ENCODE assay signal across 8 cellular contexts in genomic region chr1:206685256-206685748, GRCh38. TPM values are rescaled to one million over a fixed set of nuclear protein-coding genes. Genes with fewer than 3 reads are reported as not detected.
DNase-seq lines count a peak whose midpoint lies in the region; ATAC-seq and TF ChIP-seq lines count a peak whose summit lies in the region.

No MANE protein-coding gene starts in this region.

- H3K79me2 ChIP-seq in ACC112 (ENCODE audit: control insufficient read depth, insufficient read depth, low read length, unreplicated experiment) (peaks cover 54% of the 10 kb centered on the region), KMS-11 (ENCODE audit: insufficient read depth, low read depth) (peaks cover 23% of the 10 kb centered on the region; the same call in 1 of the 2 replicates), osteoblast (ENCODE audit: insufficient read depth, low read length) (peaks cover 49% of the 10 kb centered on the region)

- in situ Hi-C loops in KBM-7 (cut with MboI; ENCODE audit: low pct_unique_long_range_greater_than_20kb, low sequenced_read_pairs): no loop called here

- ATAC-seq in activated T-cell treated with anti-CD3 and anti-CD28 coated beads, Interleukin-2, amount 50 U/mL, for 72 hours (replicated peaks in 1 of 2): peak; percentile 60 to 61

- peaks cover 62% of the 10 kb centered on the region for H3K4me1 Mint-ChIP-seq in activated T-cell treated with anti-CD3 and anti-CD28 coated beads, Interleukin-2, amount 50 U/mL, for 72 hours (ENCODE audit: low read depth)

- no peaks in the 10 kb centered on the region for H3K36me3 ChIP-seq in ACC112 (ENCODE audit: insufficient read depth, low read length)
- H3K36me3 ChIP-seq in KMS-11 (ENCODE audit: insufficient read depth): no peaks in the 10 kb centered on the region
- H3K36me3 ChIP-seq in osteoblast (ENCODE audit: insufficient read depth, low read length): no peaks in the 10 kb centered on the region

- no peak for TF ChIP-seq CTCF in KMS-11 (conservative IDR thresholded peaks at IDR 0.05; ENCODE audit: low read depth, low read length)
- no peak for TF ChIP-seq CTCF in fibroblast of villous mesenchyme (IDR thresholded peaks at IDR 0.05; ENCODE audit: insufficient read depth, low read depth, low read length)
- no peak for TF ChIP-seq CTCF in osteoblast (IDR thresholded peaks at IDR 0.05; ENCODE audit: extremely low read depth, low read depth, low read length)

- H3K27me3 ChIP-seq in ACC112 (ENCODE audit: insufficient read depth, low read length): no peaks in the 10 kb centered on the region
- peaks cover 27% of the 10 kb centered on the region; the same call in 1 of the 2 replicates for H3K27me3 ChIP-seq in KMS-11 (ENCODE audit: insufficient read depth, low read depth)
- H3K27me3 ChIP-seq in osteoblast (ENCODE audit: insufficient read depth, low read length): peaks cover 16% of the 10 kb centered on the region

- peak overlapping the region; percentile 87 for H3K27ac Mint-ChIP-seq in activated T-cell treated with anti-CD3 and anti-CD28 coated beads, Interleukin-2, amount 50 U/mL, for 72 hours

- H3K4me3 ChIP-seq in ACC112 (ENCODE audit: low read depth, low read length): peak overlapping the region; percentile 78
- peak overlapping the region; percentile 95 for H3K4me3 ChIP-seq in KMS-11 (IDR thresholded peaks at IDR 0.05; ENCODE audit: insufficient read depth, low read depth, low read length)
- peak overlapping the region; percentile 88 for H3K4me3 ChIP-seq in fibroblast of villous mesenchyme (ENCODE audit: low read depth, low read length)
- peak overlapping the region; percentile 90 for H3K4me3 ChIP-seq in osteoblast (ENCODE audit: insufficient read depth, low read length)

- H3K4me1 ChIP-seq in ACC112 (ENCODE audit: control insufficient read depth, insufficient read depth, low read length, unreplicated experiment) (peaks cover 34% of the 10 kb centered on the region), KMS-11 (ENCODE audit: low read depth, poor library complexity, severe bottlenecking) (peaks cover 31% of the 10 kb centered on the region), osteoblast (ENCODE audit: insufficient read depth, low read length) (peaks cover 34% of the 10 kb centered on the region)

- peaks cover 0 to 7% of the 10 kb centered on the region in 2 donors for H3K36me3 Mint-ChIP-seq in activated T-cell treated with anti-CD3 and anti-CD28 coated beads, Interleukin-2, amount 50 U/mL, for 72 hours (ENCODE audit: insufficient read depth in 2 of 2)

- H3K9me3 ChIP-seq in osteoblast (ENCODE audit: low read depth, low read length): no peaks in the 10 kb centered on the region

- H2AFZ ChIP-seq in ACC112 (ENCODE audit: low read length, unreplicated experiment) (peak overlapping the region; percentile 46), KMS-11 (ENCODE audit: low read depth) (peak overlapping the region; percentile 68), osteoblast (ENCODE audit: low read length) (peak overlapping the region; percentile 60)

- H3K4me3 Mint-ChIP-seq in activated T-cell treated with anti-CD3 and anti-CD28 coated beads, Interleukin-2, amount 50 U/mL, for 72 hours: peak overlapping the region; percentile 89 to 97

- H3K27ac ChIP-seq in ACC112 (ENCODE audit: low read depth, low read length): peak overlapping the region; percentile 87
- H3K27ac ChIP-seq in KMS-11: no peak overlapping the region
- H3K27ac ChIP-seq in osteoblast (ENCODE audit: low read depth, low read length): peak overlapping the region; percentile 97

- H3K9ac ChIP-seq in KMS-11: peak overlapping the region; percentile 33; the same call in 1 of the 2 replicates

- H3K4me2 ChIP-seq in KMS-11: peak overlapping the region; percentile 74
- H3K4me2 ChIP-seq in osteoblast (ENCODE audit: insufficient read depth, low read length): peak overlapping the region; percentile 90

- peaks cover 15% of the 10 kb centered on the region for H3K27me3 Mint-ChIP-seq in activated T-cell treated with anti-CD3 and anti-CD28 coated beads, Interleukin-2, amount 50 U/mL, for 72 hours (ENCODE audit: low read depth)

- H3K9me3 Mint-ChIP-seq in activated T-cell treated with anti-CD3 and anti-CD28 coated beads, Interleukin-2, amount 50 U/mL, for 72 hours: no peaks in the 10 kb centered on the region

- H4K20me1 ChIP-seq in KMS-11 (ENCODE audit: insufficient read depth): 0 out of 2 replicates have a peak, but pooled peaks cover 3% of the 10 kb centered on the region
- peaks cover 41% of the 10 kb centered on the region for H4K20me1 ChIP-seq in osteoblast (ENCODE audit: insufficient read depth, low read length)

- DNase-seq in GM19238 (ENCODE audit: insufficient read length, low spot score) (peak; percentile 49), fibroblast of villous mesenchyme (ENCODE audit: low read depth) (no peak), osteoblast (ENCODE audit: insufficient read length, low spot score, missing footprints) (peak; percentile 94), NCI-H510A treated with DMSO at 0.1 percent for 48 hours (lab: John Stamatoyannopoulos, UW) (no peak), KBM-7 (no peak)
- DNase-seq in activated T-cell treated with anti-CD3 and anti-CD28 coated beads, Interleukin-2, amount 50 U/mL, for 72 hours: peak; percentile 65 to 67

RNA-seq across cellular contexts. Expression of gene MAPKAPK2, which starts 0.6 kb away (rescaled TPM):
- total RNA-seq in activated T-cell treated with anti-CD3 and anti-CD28 coated beads, Interleukin-2, amount 50 U/mL, for 72 hours: 100 to 1,000 TPM; 101 to 102 TPM
- total RNA-seq in fibroblast of villous mesenchyme (45.3 and 46.4 TPM in 2 replicates), osteoblast (38.0 and 40.1 TPM in 2 replicates)

RNA-seq across cellular contexts. Expression of gene DYRK3, which starts 50.0 kb away (rescaled TPM):
- 1 to 10 TPM; 5.9 to 8.7 TPM for total RNA-seq in activated T-cell treated with anti-CD3 and anti-CD28 coated beads, Interleukin-2, amount 50 U/mL, for 72 hours
- total RNA-seq in fibroblast of villous mesenchyme: 37.4 and 46.2 TPM in 2 replicates
- total RNA-seq in osteoblast: 52.1 and 54.8 TPM in 2 replicates

Comparison
In these comparisons a context has a peak if more than half of its experiments do, and no peak if none do; other contexts are left out.
1. DNase-seq: peak in GM19238 (single experiment), activated T-cell treated with anti-CD3 and anti-CD28 coated beads, Interleukin-2, amount 50 U/mL, for 72 hours (2 of 2) and osteoblast (single experiment); none in fibroblast of villous mesenchyme (single experiment), NCI-H510A treated with DMSO at 0.1 percent for 48 hours (single experiment) and KBM-7 (single experiment).
2. Peak in every context shown above with its lines, with median percentiles within 50 percentile points of each other: H2AFZ ChIP-seq and H3K4me3 ChIP-seq.